In the genomic region with DNA sequence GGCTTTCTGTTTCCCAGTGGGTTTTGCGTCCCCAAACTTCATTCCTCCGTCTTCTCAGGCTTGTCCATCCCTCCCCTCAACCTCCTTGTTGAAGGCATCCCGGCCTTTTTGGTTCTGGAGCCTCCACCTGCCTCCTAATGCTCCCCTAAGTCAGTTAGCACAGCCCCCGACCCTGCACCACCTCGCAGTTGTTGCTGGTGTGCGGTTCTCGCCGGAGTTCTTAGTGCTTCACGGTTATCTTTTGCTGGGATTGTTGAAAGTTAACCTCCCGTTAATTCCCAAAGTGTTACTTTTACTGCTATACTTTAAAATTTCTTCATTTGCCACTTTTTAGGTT, we compare ENCODE assay signal across 8 cellular contexts. TPM values are rescaled to one million over a fixed set of nuclear protein-coding genes. Genes with fewer than 3 reads are reported as not detected.
DNase-seq lines count a peak whose midpoint lies in the region; ATAC-seq and TF ChIP-seq lines count a peak whose summit lies in the region.

No MANE protein-coding gene starts in this region.

- H2AFZ ChIP-seq in H9 (ENCODE audit: low read length) = no peak overlapping the region

- TF ChIP-seq POLR2A in Peyer's patch (IDR thresholded peaks at IDR 0.05) (no peak), ovary (IDR thresholded peaks at IDR 0.05) (no peak)

- no peak overlapping the region for H4K91ac ChIP-seq in H9 (ENCODE audit: insufficient read length, low read depth, low read length)

- H3K27ac ChIP-seq in H9 (ENCODE audit: insufficient read length, low read depth, low read length) (no peak overlapping the region), Peyer's patch (peak overlapping the region; percentile 89 to 92 (median 90)), ovary (peak overlapping the region; percentile 44 to 64)

- peaks cover 6 to 10% of the 10 kb centered on the region in 2 experiments; a peak in 4 of 5 replicates for H3K9me3 Mint-ChIP-seq in H9

- H3K4me1 ChIP-seq in ES-I3 (ENCODE audit: insufficient read depth, low read length) (peaks cover 3% of the 10 kb centered on the region; the same call in 1 of the 2 replicates), H9 (ENCODE audit: insufficient read depth, low read length) (no peaks in the 10 kb centered on the region), Peyer's patch (peaks cover 0 to 8% (median 0%) of the 10 kb centered on the region in 4 donors), ovary (ENCODE audit: insufficient read depth) (peaks cover 4% of the 10 kb centered on the region)

- H3K4me1 Mint-ChIP-seq in H9 = peaks cover 11 to 14% of the 10 kb centered on the region in 2 experiments

- H3K14ac ChIP-seq in H9 (ENCODE audit: insufficient read depth, low read length) = no peak overlapping the region

- peak overlapping the region; percentile 88 to 97 for H3K4me3 Mint-ChIP-seq in H9

- no peak for TF ChIP-seq EP300 in ovary (IDR thresholded peaks at IDR 0.05)

- H3K4me3 ChIP-seq in Peyer's patch (peak overlapping the region; percentile 72 to 91 (median 84)), ovary (peak overlapping the region; percentile 86)

- DNase-seq in H9 = no peak
- DNase-seq in Peyer's patch = no peak
- DNase-seq in ovary = no peak
- no peak for DNase-seq in DMS153 treated with DMSO at 0.1 percent for 48 hours (lab: John Stamatoyannopoulos, UW; ENCODE audit: unreplicated experiment)

- H2BK15ac ChIP-seq in H9 (ENCODE audit: low read depth, low read length) = no peak overlapping the region

- no peak overlapping the region for H2BK20ac ChIP-seq in H9 (ENCODE audit: low read depth, low read length, poor library complexity, severe bottlenecking)

- H3K27me3 Mint-ChIP-seq in H9 (ENCODE audit: low read depth) = peaks cover 28% of the 10 kb centered on the region

- no peak overlapping the region for H2BK5ac ChIP-seq in H9 (ENCODE audit: insufficient read length, low read length)

- WGBS in H9 (ENCODE audit: extremely low coverage, insufficient read length, low lambda C conversion rate) = no CpG with 5 or more reads among the region's 10 CpGs
- WGBS in ovary, 3 donors = 1% methylated on average over 10 of the region's 10 CpGs

- H3K56ac ChIP-seq in H9 (ENCODE audit: insufficient read length, low read depth, low read length) = no peak overlapping the region

- no peak overlapping the region for H2BK120ac ChIP-seq in H9 (ENCODE audit: low read depth, low read length, poor library complexity, severe bottlenecking)

- no peak overlapping the region for H3T11ph ChIP-seq in H9 (ENCODE audit: low read length)

- peak overlapping the region in 2 of 3 experiments; percentile 64 to 65; a peak in 4 of 7 replicates for H3K27ac Mint-ChIP-seq in H9

- H3K9ac ChIP-seq in ES-I3 (ENCODE audit: low read depth, low read length) = peak overlapping the region; percentile 78
- H3K9ac ChIP-seq in H9 (ENCODE audit: extremely low read depth, insufficient read length, low read length) = peak overlapping the region; percentile 59

- peaks cover 3% of the 10 kb centered on the region; the same call in 1 of the 2 replicates for H3K79me2 ChIP-seq in H9 (ENCODE audit: insufficient read depth, low read length)

- no peaks in the 10 kb centered on the region for H3K9me3 ChIP-seq in ES-I3 (ENCODE audit: control insufficient read depth, insufficient read depth, low read length)
- no peaks in the 10 kb centered on the region for H3K9me3 ChIP-seq in H9 (ENCODE audit: control insufficient read depth, low read depth, low read length)
- H3K9me3 ChIP-seq in Peyer's patch = no peaks in the 10 kb centered on the region
- no peaks in the 10 kb centered on the region for H3K9me3 ChIP-seq in ovary

- H3K23ac ChIP-seq in H9 (ENCODE audit: insufficient read length, low read depth, low read length) = no peak overlapping the region

- intact Hi-C loops in ovary (cut with DNase I) = no loop called here

- peaks cover 15 to 18% (median 15%) of the 10 kb centered on the region in 3 experiments for H3K36me3 Mint-ChIP-seq in H9 (ENCODE audit: insufficient read depth in 1 of 3, low read depth in 3 of 3)

- H4K5ac ChIP-seq in H9 (ENCODE audit: insufficient read length, low read depth, low read length) = no peak overlapping the region

- no peak overlapping the region for H2AK5ac ChIP-seq in H9 (ENCODE audit: insufficient read length, low read length)

- no peak overlapping the region for H3K18ac ChIP-seq in H9 (ENCODE audit: insufficient read length, low read depth, low read length)

- TF ChIP-seq CTCF in H9 (conservative IDR thresholded peaks at IDR 0.05) = no peak
- no peak for TF ChIP-seq CTCF in Peyer's patch (IDR thresholded peaks at IDR 0.05)
- no peak for TF ChIP-seq CTCF in ovary (IDR thresholded peaks at IDR 0.05)

- H4K20me1 ChIP-seq in H9 (ENCODE audit: control insufficient read depth, insufficient read depth, insufficient read length) = no peaks in the 10 kb centered on the region

- H3K79me1 ChIP-seq in H9 (ENCODE audit: insufficient read depth, low read depth, low read length, poor library complexity, severe bottlenecking) = peaks cover 3% of the 10 kb centered on the region

- H3K4ac ChIP-seq in H9 (ENCODE audit: low read depth, low read length) = no peak overlapping the region

- H4K8ac ChIP-seq in H9 (replicated peaks; ENCODE audit: insufficient read length, low read depth, low read length) = no peak overlapping the region

- H3K27me3 ChIP-seq in H9 (ENCODE audit: insufficient read depth, low read length) = no peaks in the 10 kb centered on the region
- H3K27me3 ChIP-seq in Peyer's patch = no peaks in the 10 kb centered on the region
- no peaks in the 10 kb centered on the region for H3K27me3 ChIP-seq in ovary

- peaks cover 5% of the 10 kb centered on the region for H3K23me2 ChIP-seq in H9 (ENCODE audit: insufficient read length, low read depth, low read length, poor library complexity, severe bottlenecking)

- ATAC-seq in esophagus mucosa = peak; percentile 28
- no peak for ATAC-seq in HG03442 (IDR thresholded peaks at IDR 0.05; ENCODE audit: unreplicated experiment)
- ATAC-seq in HG03378 (IDR thresholded peaks at IDR 0.05; ENCODE audit: unreplicated experiment) = no peak

- H3K36me3 ChIP-seq in ES-I3 (ENCODE audit: insufficient read depth, low read length) = no peaks in the 10 kb centered on the region; the same call in 1 of the 2 replicates
- H3K36me3 ChIP-seq in Peyer's patch = no peaks in the 10 kb centered on the region
- no peaks in the 10 kb centered on the region for H3K36me3 ChIP-seq in ovary

- no peak overlapping the region for H2BK12ac ChIP-seq in H9 (ENCODE audit: insufficient read length, low read depth, low read length)

- H3K4me2 ChIP-seq in H9 (ENCODE audit: insufficient read depth, insufficient read length, low read length) = peak overlapping the region; percentile 89

RNA-seq across cellular contexts. Expression of a gene that starts 0.4 kb away (rescaled TPM):
- total RNA-seq in H9 (2021) = 37.9 and 39.0 TPM in 2 replicates
- total RNA-seq in Peyer's patch = 10 to 100 TPM in 2 of 4 donors, 1 to 10 TPM in 2; 8.2 to 19.8 (median 10.8) TPM
- total RNA-seq in esophagus mucosa = 24.0 TPM
- 10 to 100 TPM; 16.2 to 32.3 (median 26.0) TPM for total RNA-seq in ovary
- 10 to 100 TPM; 15.0 to 15.2 TPM for polyA plus RNA-seq in ovary

RNA-seq across cellular contexts. Expression of a gene that starts 54.2 kb away (rescaled TPM):
- 59.1 and 61.4 TPM in 2 replicates for total RNA-seq in H9 (2021)
- 10 to 100 TPM; 12.1 to 85.8 (median 23.6) TPM for total RNA-seq in Peyer's patch
- 111 TPM for total RNA-seq in esophagus mucosa
- 10 to 100 TPM; 42.0 to 66.4 (median 53.4) TPM for total RNA-seq in ovary
- polyA plus RNA-seq in ovary = 10 to 100 TPM; 39.0 to 62.6 TPM
